Comparison of ENCODE assay signal across 2 cellular contexts in genomic region chr20:6739406-6739805, GRCh38.
TF ChIP-seq lines count a peak whose summit lies in the region.

No MANE protein-coding gene starts in this region.

TF ChIP-seq in liver, 16 proteins besides CTCF, POLR2A, EP300 and RAD21 (continued from another document):
- TF ChIP-seq TAF1 (conservative IDR thresholded peaks at IDR 0.05), result no peak
- TF ChIP-seq, protein P1, sequence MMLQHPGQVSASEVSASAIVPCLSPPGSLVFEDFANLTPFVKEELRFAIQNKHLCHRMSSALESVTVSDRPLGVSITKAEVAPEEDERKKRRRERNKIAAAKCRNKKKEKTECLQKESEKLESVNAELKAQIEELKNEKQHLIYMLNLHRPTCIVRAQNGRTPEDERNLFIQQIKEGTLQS (IDR thresholded peaks at IDR 0.05), result no peak
- peak in 1 of 2 donors; percentile 65 for TF ChIP-seq EGR1 (IDR thresholded peaks at IDR 0.05; ENCODE audit: low read depth in 2 of 2)
- TF ChIP-seq HNF4A (conservative IDR thresholded peaks at IDR 0.05), result peak; percentile 88 to 91
- TF ChIP-seq GABPA (IDR thresholded peaks at IDR 0.05 in 1 of 2, conservative IDR thresholded peaks at IDR 0.05 in 1 of 2), result peak in 1 of 2 donors; percentile 17
- peak in 1 of 2 donors; percentile 64 for TF ChIP-seq JUND (IDR thresholded peaks at IDR 0.05)
- peak; percentile 68 for TF ChIP-seq ZBTB33 (IDR thresholded peaks at IDR 0.05)
- TF ChIP-seq YY1 (IDR thresholded peaks at IDR 0.05), result peak; percentile 85
- no peak for TF ChIP-seq FOXA1 (IDR thresholded peaks at IDR 0.05)
- TF ChIP-seq REST (IDR thresholded peaks at IDR 0.05), result peak; percentile 74
- TF ChIP-seq RXRA (IDR thresholded peaks at IDR 0.05), result peak; percentile 45 to 82
- TF ChIP-seq HNF4G (IDR thresholded peaks at IDR 0.05), result no peak
- peak; percentile 64 for TF ChIP-seq MAX (IDR thresholded peaks at IDR 0.05)

TF ChIP-seq in HepG2, 621 proteins besides CTCF, POLR2A, EP300 and RAD21 (continued from another document):
- no peak for TF ChIP-seq ZNF510 (CRISPR knock-in tag; IDR thresholded peaks at IDR 0.05; ENCODE audit: low read depth)
- no peak for TF ChIP-seq HNRNPLL (IDR thresholded peaks at IDR 0.05; ENCODE audit: low read depth, low read length, poor library complexity, severe bottlenecking)
- TF ChIP-seq ZNF691 (CRISPR knock-in tag; IDR thresholded peaks at IDR 0.05; ENCODE audit: borderline replicate concordance, low read depth), result no peak
- TF ChIP-seq SIN3A (IDR thresholded peaks at IDR 0.05; ENCODE audit: borderline replicate concordance, low read depth, low read length), result no peak
- no peak for TF ChIP-seq KLF12 (CRISPR knock-in tag; IDR thresholded peaks at IDR 0.05; ENCODE audit: borderline replicate concordance)
- TF ChIP-seq KLF11 (CRISPR knock-in tag; IDR thresholded peaks at IDR 0.05), result no peak
- TF ChIP-seq, protein P2, sequence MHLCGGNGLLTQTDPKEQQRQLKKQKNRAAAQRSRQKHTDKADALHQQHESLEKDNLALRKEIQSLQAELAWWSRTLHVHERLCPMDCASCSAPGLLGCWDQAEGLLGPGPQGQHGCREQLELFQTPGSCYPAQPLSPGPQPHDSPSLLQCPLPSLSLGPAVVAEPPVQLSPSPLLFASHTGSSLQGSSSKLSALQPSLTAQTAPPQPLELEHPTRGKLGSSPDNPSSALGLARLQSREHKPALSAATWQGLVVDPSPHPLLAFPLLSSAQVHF (CRISPR knock-in tag; IDR thresholded peaks at IDR 0.05), result no peak
- no peak for TF ChIP-seq ZNF678 (CRISPR knock-in tag; IDR thresholded peaks at IDR 0.05)
- TF ChIP-seq NFIB (CRISPR knock-in tag; IDR thresholded peaks at IDR 0.05; ENCODE audit: borderline replicate concordance), result no peak
- TF ChIP-seq CREM (IDR thresholded peaks at IDR 0.05), result no peak
- no peak for TF ChIP-seq CREM (CRISPR knock-in tag; IDR thresholded peaks at IDR 0.05)
- no peak for TF ChIP-seq ZKSCAN8 (CRISPR knock-in tag; IDR thresholded peaks at IDR 0.05; ENCODE audit: borderline replicate concordance)
- TF ChIP-seq CAMTA2 (CRISPR knock-in tag; IDR thresholded peaks at IDR 0.05; ENCODE audit: borderline replicate concordance), result no peak
- no peak for TF ChIP-seq HNF4G (IDR thresholded peaks at IDR 0.05; ENCODE audit: borderline replicate concordance, low read depth, low read length)
- no peak for TF ChIP-seq HNF4G (CRISPR knock-in tag; IDR thresholded peaks at IDR 0.05; ENCODE audit: borderline replicate concordance, low read depth)
- no peak for TF ChIP-seq ELK4 (CRISPR knock-in tag; IDR thresholded peaks at IDR 0.05; ENCODE audit: borderline replicate concordance)
- TF ChIP-seq FOXK2 (IDR thresholded peaks at IDR 0.05), result no peak
- no peak for TF ChIP-seq RELA (CRISPR knock-in tag; IDR thresholded peaks at IDR 0.05)
TF ChIP-seq in HepG2: peak in this region for 0.
